In the genomic region with DNA sequence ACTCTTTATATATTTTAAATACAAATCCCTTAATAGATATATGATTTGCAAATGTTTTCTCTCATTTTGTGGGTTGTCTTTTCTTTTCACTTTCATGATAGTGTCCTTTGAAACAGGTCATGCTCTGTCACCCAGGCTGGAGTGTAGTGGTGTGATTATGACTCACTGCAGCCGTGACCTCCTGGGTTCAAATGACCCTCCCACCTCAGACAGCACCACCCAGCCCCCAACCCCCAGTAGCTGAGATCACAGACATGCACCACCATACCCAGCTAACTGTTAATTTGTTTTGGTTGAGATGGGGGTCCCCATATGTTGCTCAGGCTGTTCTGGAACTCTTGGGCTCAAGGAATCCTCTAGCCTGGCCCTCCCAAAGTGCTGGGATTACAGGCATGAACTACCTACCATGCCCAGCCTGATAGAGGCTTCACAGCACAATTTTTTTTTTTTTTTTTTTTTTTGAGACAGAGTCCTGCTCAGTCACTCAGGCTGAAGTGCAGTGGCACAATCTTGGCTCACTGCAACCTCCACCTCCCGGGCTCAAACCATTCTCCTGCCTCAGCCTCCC, we compare ENCODE assay signal across 1 cellular context.
TF ChIP-seq lines count a peak whose summit lies in the region.

No MANE protein-coding gene starts in this region.

TF ChIP-seq in HepG2, 621 proteins besides CTCF, POLR2A, EP300 and RAD21 (continued from another document):
- TF ChIP-seq, protein P1, sequence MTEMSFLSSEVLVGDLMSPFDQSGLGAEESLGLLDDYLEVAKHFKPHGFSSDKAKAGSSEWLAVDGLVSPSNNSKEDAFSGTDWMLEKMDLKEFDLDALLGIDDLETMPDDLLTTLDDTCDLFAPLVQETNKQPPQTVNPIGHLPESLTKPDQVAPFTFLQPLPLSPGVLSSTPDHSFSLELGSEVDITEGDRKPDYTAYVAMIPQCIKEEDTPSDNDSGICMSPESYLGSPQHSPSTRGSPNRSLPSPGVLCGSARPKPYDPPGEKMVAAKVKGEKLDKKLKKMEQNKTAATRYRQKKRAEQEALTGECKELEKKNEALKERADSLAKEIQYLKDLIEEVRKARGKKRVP (CRISPR knock-in tag; IDR thresholded peaks at IDR 0.05) = no peak
- peak; percentile 54; the same call in 1 of the 2 replicates for TF ChIP-seq SAP130 (CRISPR knock-in tag; IDR thresholded peaks at IDR 0.05; ENCODE audit: low read depth)
- TF ChIP-seq DPF2 (CRISPR knock-in tag; IDR thresholded peaks at IDR 0.05; ENCODE audit: borderline replicate concordance, low read depth) = peak; percentile 42; the same call in 1 of the 2 replicates
- TF ChIP-seq ZNF367 (CRISPR knock-in tag; IDR thresholded peaks at IDR 0.05; ENCODE audit: borderline replicate concordance) = no peak
- peak; percentile 47; the same call in 1 of the 2 replicates for TF ChIP-seq TBX3 (IDR thresholded peaks at IDR 0.05; ENCODE audit: borderline replicate concordance)
- TF ChIP-seq, protein P2, sequence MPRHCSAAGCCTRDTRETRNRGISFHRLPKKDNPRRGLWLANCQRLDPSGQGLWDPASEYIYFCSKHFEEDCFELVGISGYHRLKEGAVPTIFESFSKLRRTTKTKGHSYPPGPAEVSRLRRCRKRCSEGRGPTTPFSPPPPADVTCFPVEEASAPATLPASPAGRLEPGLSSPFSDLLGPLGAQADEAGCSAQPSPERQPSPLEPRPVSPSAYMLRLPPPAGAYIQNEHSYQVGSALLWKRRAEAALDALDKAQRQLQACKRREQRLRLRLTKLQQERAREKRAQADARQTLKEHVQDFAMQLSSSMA (CRISPR knock-in tag; IDR thresholded peaks at IDR 0.05) = no peak
- TF ChIP-seq SKI (IDR thresholded peaks at IDR 0.05; ENCODE audit: partially characterized antibody) = peak; percentile 43
- no peak for TF ChIP-seq TOPORS (CRISPR knock-in tag; IDR thresholded peaks at IDR 0.05)
- TF ChIP-seq HNF4G (IDR thresholded peaks at IDR 0.05; ENCODE audit: borderline replicate concordance, low read depth, low read length) = no peak
- TF ChIP-seq HNF4G (CRISPR knock-in tag; IDR thresholded peaks at IDR 0.05; ENCODE audit: borderline replicate concordance, low read depth) = no peak
- no peak for TF ChIP-seq ONECUT2 (CRISPR knock-in tag; IDR thresholded peaks at IDR 0.05)
- no peak for TF ChIP-seq NFE2L1 (CRISPR knock-in tag; IDR thresholded peaks at IDR 0.05; ENCODE audit: borderline replicate concordance)
- TF ChIP-seq ZNF143 (CRISPR knock-in tag; IDR thresholded peaks at IDR 0.05) = no peak
